Comparison of ENCODE assay signal across 8 cellular contexts in the genomic region with DNA sequence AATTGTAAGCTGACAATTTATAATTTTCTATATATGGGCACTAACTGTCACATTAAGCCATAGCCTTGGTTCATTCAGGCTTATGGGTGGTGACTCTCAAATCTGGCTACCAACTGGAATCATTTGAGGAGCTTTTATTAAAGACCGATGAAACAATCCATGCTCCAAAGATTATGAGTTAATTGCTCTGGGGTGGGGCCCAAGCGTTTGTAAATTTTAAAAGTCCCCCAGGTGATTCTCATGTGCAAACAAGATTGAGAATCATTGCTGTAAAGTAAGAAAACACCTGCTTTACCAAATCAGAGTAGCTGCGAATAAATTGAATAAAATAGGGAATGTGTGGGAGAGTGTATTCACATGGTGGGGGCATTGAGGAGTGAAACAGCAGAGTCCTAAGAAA.
"Had no signal": no experiment of that assay in that cellular context is flagged by ENCODE, and none has a peak within 500 bp of the region (broad histone marks: within the 10 kb centered on the region; RNA-seq: fewer than 3 reads in every experiment).

No MANE protein-coding gene starts in this region.

- ATAC-seq: HepG2, K562 had no signal

- H3K4me3 ChIP-seq: K562 had no signal

- FAIRE-seq: HepG2, HTR-8/SVneo, K562 had no signal

- DNase-seq: IMR-90, KBM-7, KG1 had no signal

- H3K27ac ChIP-seq: HL-60, KMS-11 had no signal
